Comparison of ENCODE assay signal across 2 cellular contexts in genomic region chrX:85311348-85311747, GRCh38.
DNase-seq lines count a peak whose midpoint lies in the region; ATAC-seq, FAIRE-seq and TF ChIP-seq lines count a peak whose summit lies in the region.
"Not testable (repeated sequence)": the region's sequence is repeated elsewhere in the genome, so short reads cannot be mapped to it uniquely, and the experiment has no call there.

No MANE protein-coding gene starts in this region.

- H3K9ac ChIP-seq in K562 (ENCODE audit: insufficient read depth in 1 of 2, low read depth in 2 of 2, low read length in 2 of 2), result not testable (repeated sequence)

- not testable (repeated sequence) for H3K79me2 ChIP-seq in K562 (ENCODE audit: control insufficient read depth, insufficient read depth, low read length)

- H3K27me3 ChIP-seq in K562 (ENCODE audit: control insufficient read depth in 2 of 2, insufficient read depth in 2 of 2, low read length in 2 of 2), result not testable (repeated sequence)

- CTCF ChIA-PET in HEK293 (lab: Yijun Ruan, JAX); K562 (lab: Yijun Ruan, JAX; ENCODE audit: low intra/inter-chr PET ratio): not testable (repeated sequence)

- H3K4me2 ChIP-seq in K562 (ENCODE audit: insufficient read depth, low read length), result not testable (repeated sequence)

- not testable (repeated sequence) for H2AFZ ChIP-seq in K562 (ENCODE audit: low read depth, low read length)

- 8% methylated on average over 1 of the region's 2 CpGs for WGBS in K562 (ENCODE audit: insufficient coverage, low coverage, missing lambda C conversion rate)

- not testable (repeated sequence) for TF ChIP-seq CTCF in HEK293 (tag by site-specific recombination; IDR thresholded peaks at IDR 0.05); K562 (IDR thresholded peaks at IDR 0.05 in 2 of 3, conservative IDR thresholded peaks at IDR 0.05 in 1 of 3; ENCODE audit: insufficient read depth in 2 of 3, low read depth in 1 of 3, low read length in 3 of 3)

- not testable (repeated sequence) for H3K9me3 ChIP-seq in HEK293 (ENCODE audit: control insufficient read depth, insufficient read depth, low read depth, low read length); K562 (replicated peaks; ENCODE audit: control insufficient read depth, insufficient read depth, low read depth, low read length)

- FAIRE-seq in K562 (lab: Jason Lieb, UNC), result not testable (repeated sequence)

- not testable (repeated sequence) for H3K4me1 ChIP-seq in HEK293 (ENCODE audit: control insufficient read depth, insufficient read depth, low read length); K562 (replicated peaks in 1 of 2; ENCODE audit: control insufficient read depth in 2 of 2, insufficient read depth in 2 of 2, low read length in 2 of 2)

- BruUV-seq in K562 (replicated peaks; lab: Mats Ljungman, UMichigan), result not testable (repeated sequence)

- not testable (repeated sequence) for H4K20me1 ChIP-seq in K562 (replicated peaks; ENCODE audit: control insufficient read depth, insufficient read depth, low read length)

- not testable (repeated sequence) for TF ChIP-seq EP300 in K562 (IDR thresholded peaks at IDR 0.05; ENCODE audit: low read length)

- not testable (repeated sequence) for H3K9me1 ChIP-seq in K562 (ENCODE audit: control insufficient read depth, insufficient read depth, low read length)

- not testable (repeated sequence) for H3K27ac ChIP-seq in HEK293 (ENCODE audit: extremely low read depth, low read depth, low read length); K562 (ENCODE audit: extremely low read depth, low read depth, low read length)

- TF ChIP-seq RAD21 in K562 (CRISPR knock-in tag; conservative IDR thresholded peaks at IDR 0.05 in 1 of 2, IDR thresholded peaks at IDR 0.05 in 1 of 2), result not testable (repeated sequence)

- not testable (repeated sequence) for TF ChIP-seq POLR2A in K562 (conservative IDR thresholded peaks at IDR 0.05)

- intact Hi-C loops in K562 (cut with micrococcal nuclease), result not testable (repeated sequence)

- H3K36me3 ChIP-seq in HEK293 (ENCODE audit: control insufficient read depth in 2 of 2, insufficient read depth in 1 of 2, low read length in 2 of 2); K562 (ENCODE audit: control insufficient read depth, insufficient read depth, low read length): not testable (repeated sequence)

- POLR2A ChIA-PET in HEK293 (lab: Yijun Ruan, JAX); K562 (lab: Yijun Ruan, JAX): not testable (repeated sequence)

- not testable (repeated sequence) for ATAC-seq in K562

- in situ Hi-C loops in K562 (cut with MboI), result not testable (repeated sequence)

- H3K4me3 ChIP-seq in HEK293 (ENCODE audit: low read depth, low read length); K562: not testable (repeated sequence)

- not testable (repeated sequence) for DNase-seq in K562 (ENCODE audit: extremely low read depth in 1 of 4, low spot score in 3 of 4)

TF ChIP-seq in HEK293, 187 proteins besides CTCF, POLR2A, EP300 and RAD21:
- peak; percentile 88; the same call in 1 of the 2 replicates for TF ChIP-seq ZNF146 (tag by site-specific recombination; IDR thresholded peaks at IDR 0.05)
- TF ChIP-seq ZNF280D (tag by site-specific recombination; IDR thresholded peaks at IDR 0.05), result peak; percentile 68; the same call in 1 of the 2 replicates

TF ChIP-seq in K562, 482 proteins besides CTCF, POLR2A, EP300 and RAD21:
- peak; percentile 30 for TF ChIP-seq ZNF146 (CRISPR knock-in tag; IDR thresholded peaks at IDR 0.05; ENCODE audit: unreplicated experiment)
